Comparison of ENCODE assay signal across 1 cellular context in the genomic region with DNA sequence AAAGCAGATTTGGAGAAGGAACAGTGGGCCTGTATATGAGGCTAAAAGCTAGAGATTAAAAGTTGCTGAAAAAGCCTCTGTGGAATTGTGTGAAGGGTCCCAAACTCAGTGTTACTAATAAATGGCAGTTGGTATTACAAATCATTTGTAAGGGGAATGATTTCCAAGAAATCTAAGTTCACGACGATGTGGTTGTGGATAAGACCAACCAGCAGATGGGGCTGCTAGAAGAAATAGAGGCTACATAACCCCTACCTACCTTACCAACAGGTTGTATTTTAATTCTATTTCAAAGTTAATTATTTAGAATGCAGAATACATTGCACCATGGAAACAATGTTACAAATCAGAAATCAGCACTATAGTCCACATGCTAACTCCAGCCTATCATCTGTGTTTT.
TF ChIP-seq lines count a peak whose summit lies in the region.

No MANE protein-coding gene starts in this region.

TF ChIP-seq in SK-N-SH treated with all-trans-retinoic acid at 6 μM for 48 hours, 23 proteins besides CTCF, POLR2A, EP300 and RAD21 (continued from another document):
- TF ChIP-seq, protein P1, sequence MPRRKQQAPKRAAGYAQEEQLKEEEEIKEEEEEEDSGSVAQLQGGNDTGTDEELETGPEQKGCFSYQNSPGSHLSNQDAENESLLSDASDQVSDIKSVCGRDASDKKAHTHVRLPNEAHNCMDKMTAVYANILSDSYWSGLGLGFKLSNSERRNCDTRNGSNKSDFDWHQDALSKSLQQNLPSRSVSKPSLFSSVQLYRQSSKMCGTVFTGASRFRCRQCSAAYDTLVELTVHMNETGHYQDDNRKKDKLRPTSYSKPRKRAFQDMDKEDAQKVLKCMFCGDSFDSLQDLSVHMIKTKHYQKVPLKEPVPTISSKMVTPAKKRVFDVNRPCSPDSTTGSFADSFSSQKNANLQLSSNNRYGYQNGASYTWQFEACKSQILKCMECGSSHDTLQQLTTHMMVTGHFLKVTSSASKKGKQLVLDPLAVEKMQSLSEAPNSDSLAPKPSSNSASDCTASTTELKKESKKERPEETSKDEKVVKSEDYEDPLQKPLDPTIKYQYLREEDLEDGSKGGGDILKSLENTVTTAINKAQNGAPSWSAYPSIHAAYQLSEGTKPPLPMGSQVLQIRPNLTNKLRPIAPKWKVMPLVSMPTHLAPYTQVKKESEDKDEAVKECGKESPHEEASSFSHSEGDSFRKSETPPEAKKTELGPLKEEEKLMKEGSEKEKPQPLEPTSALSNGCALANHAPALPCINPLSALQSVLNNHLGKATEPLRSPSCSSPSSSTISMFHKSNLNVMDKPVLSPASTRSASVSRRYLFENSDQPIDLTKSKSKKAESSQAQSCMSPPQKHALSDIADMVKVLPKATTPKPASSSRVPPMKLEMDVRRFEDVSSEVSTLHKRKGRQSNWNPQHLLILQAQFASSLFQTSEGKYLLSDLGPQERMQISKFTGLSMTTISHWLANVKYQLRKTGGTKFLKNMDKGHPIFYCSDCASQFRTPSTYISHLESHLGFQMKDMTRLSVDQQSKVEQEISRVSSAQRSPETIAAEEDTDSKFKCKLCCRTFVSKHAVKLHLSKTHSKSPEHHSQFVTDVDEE (CRISPR knock-in tag; IDR thresholded peaks at IDR 0.05), result no peak
